In the genomic region with DNA sequence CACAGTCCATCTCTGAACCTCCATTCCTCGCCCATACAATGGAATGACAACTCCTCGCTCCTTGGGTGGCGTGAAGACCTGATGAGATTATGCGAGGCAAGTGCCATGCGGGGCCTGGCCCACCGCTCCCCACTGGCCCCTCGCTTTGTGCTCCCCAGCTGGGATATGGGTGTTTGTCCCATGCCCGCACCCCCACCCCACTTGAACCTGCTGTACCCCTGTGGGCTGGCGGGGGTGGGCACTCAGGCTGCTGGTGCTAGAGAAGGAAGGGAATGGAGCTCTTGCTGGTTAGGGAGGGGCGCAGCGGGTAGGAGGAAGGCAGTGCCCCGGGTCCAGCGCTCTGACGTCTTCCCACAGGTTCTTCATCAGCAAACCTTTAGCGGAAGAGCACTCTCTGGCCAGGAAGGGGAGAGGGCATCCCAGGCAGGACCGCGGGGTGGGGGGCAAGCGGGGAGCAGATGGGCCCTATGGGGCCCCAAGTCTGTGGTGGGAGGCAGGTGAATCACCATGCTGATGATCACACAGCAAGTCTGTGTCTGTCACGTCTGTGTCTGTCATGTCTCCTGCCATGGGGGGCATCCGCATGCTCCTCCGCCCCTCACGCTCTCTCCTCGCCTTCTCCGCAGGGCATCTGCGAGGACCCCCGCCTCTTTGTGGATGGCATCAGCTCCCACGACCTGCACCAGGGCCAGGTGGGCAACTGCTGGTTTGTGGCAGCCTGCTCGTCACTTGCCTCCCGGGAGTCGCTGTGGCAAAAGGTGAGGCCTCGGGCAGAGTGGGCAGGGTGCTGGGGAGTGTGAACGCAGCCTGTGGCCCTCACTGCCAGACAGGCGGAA, we compare ENCODE assay signal across 21 cellular contexts. TPM values are rescaled to one million over a fixed set of nuclear protein-coding genes. Genes with fewer than 3 reads are reported as not detected.
DNase-seq lines count a peak whose midpoint lies in the region; ATAC-seq and TF ChIP-seq lines count a peak whose summit lies in the region.
"Had no signal": no experiment of that assay in that cellular context is flagged by ENCODE, and none has a peak within 500 bp of the region (broad histone marks: within the 10 kb centered on the region; RNA-seq: fewer than 3 reads in every experiment).

No MANE protein-coding gene starts in this region.

- no peaks in the 10 kb centered on the region for H3K9me3 Mint-ChIP-seq in chondrocyte (ENCODE audit: low read depth)
- no peaks in the 10 kb centered on the region for H3K9me3 Mint-ChIP-seq in Calu3 (ENCODE audit: low read depth, unreplicated experiment)
- H3K9me3 Mint-ChIP-seq: CD8-positive, alpha-beta memory T cell had no signal

- H3K36me3 Mint-ChIP-seq in chondrocyte (ENCODE audit: low read depth) = no peaks in the 10 kb centered on the region
- peaks cover 8% of the 10 kb centered on the region for H3K36me3 Mint-ChIP-seq in Calu3 (ENCODE audit: insufficient read depth, unreplicated experiment)
- H3K36me3 Mint-ChIP-seq: CD8-positive, alpha-beta memory T cell had no signal

- no peak overlapping the region for H3K27ac Mint-ChIP-seq in chondrocyte (ENCODE audit: unreplicated experiment)
- no peak overlapping the region for H3K27ac Mint-ChIP-seq in Calu3 (ENCODE audit: unreplicated experiment)
- H3K27ac Mint-ChIP-seq: CD8-positive, alpha-beta memory T cell had no signal

- H3K27me3 Mint-ChIP-seq in chondrocyte (ENCODE audit: low read depth) (no peaks in the 10 kb centered on the region), Calu3 (ENCODE audit: unreplicated experiment) (no peaks in the 10 kb centered on the region)
- H3K27me3 Mint-ChIP-seq: CD8-positive, alpha-beta memory T cell had no signal

- H3K4me3 ChIP-seq in left ventricle myocardium inferior (no peak overlapping the region), lower lobe of right lung (no peak overlapping the region), upper lobe of right lung (no peak overlapping the region)
- H3K4me3 ChIP-seq: BLaER1, GM23248, PC-9 had no signal

- H3K36me3 ChIP-seq in left ventricle myocardium inferior (no peaks in the 10 kb centered on the region), lower lobe of right lung (no peaks in the 10 kb centered on the region), upper lobe of right lung (no peaks in the 10 kb centered on the region)
- H3K36me3 ChIP-seq: BLaER1 had no signal

- DNase-seq in left cardiac atrium (peak; percentile 21), left ventricle myocardium inferior (no peak), chondrocyte (ENCODE audit: low spot score) (peak; percentile 93), lower lobe of right lung (peak; percentile 36), upper lobe of right lung (peak; percentile 56), Calu3 (no peak), D341Med (ENCODE audit: low spot score) (no peak)
- DNase-seq: CD8-positive, alpha-beta memory T cell; DND-41; GF-D8; GM23248; NCI-H1048; NCI-H1436 treated with DMSO at 0.1 percent for 48 hours; NCI-H2029 treated with DMSO at 0.1 percent for 48 hours; NCI-H748 treated with DMSO at 0.1 percent for 48 hours; PC-9 had no signal

- H3K4me1 ChIP-seq in left ventricle myocardium inferior (no peaks in the 10 kb centered on the region), lower lobe of right lung (no peaks in the 10 kb centered on the region), upper lobe of right lung (no peaks in the 10 kb centered on the region)

- H3K4me3 Mint-ChIP-seq in chondrocyte (ENCODE audit: unreplicated experiment) = no peak overlapping the region
- H3K4me3 Mint-ChIP-seq in Calu3 (ENCODE audit: low read depth, unreplicated experiment) = no peak overlapping the region
- H3K4me3 Mint-ChIP-seq: CD8-positive, alpha-beta memory T cell had no signal

- BruUV-seq in Calu3 (replicated peaks; lab: Mats Ljungman, UMichigan) = no TSS peak

- no peak overlapping the region for H3K27ac ChIP-seq in left ventricle myocardium inferior (replicated peaks)
- H3K27ac ChIP-seq in lower lobe of right lung = no peak overlapping the region
- H3K27ac ChIP-seq in upper lobe of right lung = no peak overlapping the region
- H3K27ac ChIP-seq: GM23248, PC-9 had no signal

- TF ChIP-seq CTCF in left ventricle myocardium inferior (IDR thresholded peaks at IDR 0.05; ENCODE audit: borderline replicate concordance) (no peak), chondrocyte (IDR thresholded peaks at IDR 0.05) (no peak), lower lobe of right lung (IDR thresholded peaks at IDR 0.05) (no peak), upper lobe of right lung (IDR thresholded peaks at IDR 0.05) (no peak), Calu3 (IDR thresholded peaks at IDR 0.05; ENCODE audit: unreplicated experiment) (no peak)

- intact Hi-C loops in left cardiac atrium (cut with DNase I) = loop anchor here (5.0 kb wide), 2 partner anchors 46 to 286 kb away; no protein-coding TSS in a partner anchor
- intact Hi-C loops in left ventricle myocardium inferior (cut with micrococcal nuclease) = no loop called here
- intact Hi-C loops in lower lobe of right lung (cut with DNase I) = no loop called here
- intact Hi-C loops in upper lobe of right lung (cut with DNase I) = loop anchor here (5.0 kb wide), 1 partner anchor 46 kb away; no protein-coding TSS in a partner anchor
- intact Hi-C loops in Calu3 (cut with micrococcal nuclease; ENCODE audit: unreplicated experiment) = no loop called here

- ATAC-seq in left cardiac atrium (no peak), lower lobe of right lung (no peak), upper lobe of right lung (no peak), HG03460 (IDR thresholded peaks at IDR 0.05; ENCODE audit: unreplicated experiment) (no peak)

- H3K27me3 ChIP-seq in left ventricle myocardium inferior (ENCODE audit: low read depth) (no peaks in the 10 kb centered on the region), lower lobe of right lung (ENCODE audit: low read depth) (no peaks in the 10 kb centered on the region), upper lobe of right lung (no peaks in the 10 kb centered on the region)
- H3K27me3 ChIP-seq: BLaER1 had no signal

- CTCF ChIA-PET in Calu3 (lab: Charles Lee) = interaction anchor here (1.7 kb wide), 1 partner anchor 30 kb away, joined by 4 read pairs; no protein-coding TSS in a partner anchor

- no peaks in the 10 kb centered on the region for H3K4me1 Mint-ChIP-seq in chondrocyte (ENCODE audit: low read depth)
- H3K4me1 Mint-ChIP-seq in Calu3 (ENCODE audit: low read depth, unreplicated experiment) = peaks cover 42% of the 10 kb centered on the region

- H3K9me3 ChIP-seq in left ventricle myocardium inferior (replicated peaks) = no peaks in the 10 kb centered on the region
- no peaks in the 10 kb centered on the region for H3K9me3 ChIP-seq in lower lobe of right lung
- H3K9me3 ChIP-seq in upper lobe of right lung = no peaks in the 10 kb centered on the region
- H3K9me3 ChIP-seq: BLaER1 had no signal

RNA-seq across cellular contexts. Expression of gene OMP, which starts 9.4 kb away (rescaled TPM):
- total RNA-seq in left cardiac atrium (under 1 TPM in 1 of 2 donors, not detected in 1; 0.97 TPM), left ventricle myocardium inferior (not detected), chondrocyte (not detected in 3 replicates), lower lobe of right lung (not detected), upper lobe of right lung (not detected), Calu3 (2022) (1.1 and 2.6 TPM in 2 replicates)
- total RNA-seq: A172; CD8-positive, alpha-beta memory T cell; GM23248; MCF 10A; NCI-H460 had no signal

RNA-seq across cellular contexts. Expression of gene CAPN5, which starts 26.5 kb away (rescaled TPM):
- total RNA-seq in left cardiac atrium = 1 to 10 TPM; 5.6 to 5.9 TPM
- total RNA-seq in left ventricle myocardium inferior = 2.3 TPM
- total RNA-seq in chondrocyte = 11.9 to 16.7 TPM (median 13.6 TPM) in 3 replicates
- 7.2 TPM for total RNA-seq in lower lobe of right lung
- total RNA-seq in upper lobe of right lung = 6.5 TPM
- total RNA-seq in Calu3 (2022) = 22.3 and 41.5 TPM in 2 replicates

RNA-seq across cellular contexts. Expression of gene MYO7A, which starts 34.8 kb away (rescaled TPM):
- total RNA-seq in left cardiac atrium = 10 to 100 TPM in 1 of 2 donors, 1 to 10 TPM in 1; 7.5 to 11.1 TPM
- 3.2 TPM for total RNA-seq in left ventricle myocardium inferior
- total RNA-seq in chondrocyte = not detected in 3 replicates
- 5.5 TPM for total RNA-seq in lower lobe of right lung
- total RNA-seq in upper lobe of right lung = 3.6 TPM
- total RNA-seq in Calu3 (2022) = 3.7 and 5.2 TPM in 2 replicates
- total RNA-seq: A172, GM23248 had no signal

RNA-seq across cellular contexts. Expression of gene B3GNT6, which starts 59.1 kb away (rescaled TPM):
- total RNA-seq in left cardiac atrium (not detected), left ventricle myocardium inferior (not detected), chondrocyte (not detected in 3 replicates), lower lobe of right lung (not detected), upper lobe of right lung (not detected), Calu3 (2022) (0.28 and 0.39 TPM in 2 replicates)
- total RNA-seq: A172; CD8-positive, alpha-beta memory T cell; GM23248; MCF 10A; NCI-H460; PC-9 had no signal

Comparison
In these comparisons a context has a peak if more than half of its experiments do, and no peak if none do; other contexts are left out.
1. DNase-seq: peak in left cardiac atrium (single experiment), chondrocyte (single experiment), lower lobe of right lung (single experiment) and upper lobe of right lung (single experiment); none in left ventricle myocardium inferior (single experiment), Calu3 (single experiment) and D341Med (single experiment).
2. intact Hi-C loops: an anchor here in left cardiac atrium (5.0 kb wide) and upper lobe of right lung (5.0 kb wide); none called in left ventricle myocardium inferior, lower lobe of right lung and Calu3.